ENCODE assay signal across 8 cellular contexts in the genomic region with DNA sequence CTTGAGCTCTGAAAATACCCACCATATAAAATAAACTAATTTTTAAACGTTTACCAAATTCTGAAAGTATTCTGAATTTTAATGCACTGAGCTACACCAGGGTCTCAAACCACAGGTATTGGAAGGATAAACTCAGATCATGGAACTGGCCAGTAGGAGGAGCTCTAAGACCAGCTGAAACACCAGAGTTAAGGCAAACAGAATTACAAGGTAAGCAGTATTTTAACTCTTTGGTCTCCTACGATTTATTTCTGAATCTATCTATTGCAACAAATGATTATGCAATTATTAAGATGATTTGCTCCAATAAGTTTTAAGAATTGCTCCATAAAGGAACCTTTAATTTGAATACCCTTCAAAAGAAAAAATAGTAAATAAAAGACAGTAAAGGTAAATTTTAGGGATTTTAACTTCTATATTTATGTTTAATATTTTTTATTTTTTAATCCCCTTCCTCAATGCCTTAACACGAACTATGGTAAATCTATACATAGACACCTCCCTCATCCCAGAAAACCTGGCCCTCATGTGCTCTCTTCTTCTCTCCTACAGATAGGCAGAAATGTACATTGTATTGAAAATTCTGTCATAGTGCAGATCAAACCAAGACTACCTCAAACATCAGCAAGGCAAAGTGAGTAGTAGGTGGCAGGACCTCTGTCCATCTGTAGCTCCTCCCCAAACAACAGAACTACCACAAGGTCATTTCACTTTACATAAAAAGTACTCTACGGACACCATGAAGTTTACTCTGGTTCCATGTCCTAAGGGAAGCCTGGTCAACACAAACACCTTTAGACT. TPM values are rescaled to one million over a fixed set of nuclear protein-coding genes. Genes with fewer than 3 reads are reported as not detected.
DNase-seq lines count a peak whose midpoint lies in the region; ATAC-seq and TF ChIP-seq lines count a peak whose summit lies in the region.

No MANE protein-coding gene starts in this region.

- H3K4me3 ChIP-seq in astrocyte of the spinal cord (ENCODE audit: low read depth, low read length) = no peak overlapping the region

- ATAC-seq in Right ventricle myocardium inferior (peak; percentile 85), HG02852 (IDR thresholded peaks at IDR 0.05; ENCODE audit: unreplicated experiment) (peak; percentile 91)

- TF ChIP-seq CTCF in astrocyte of the spinal cord (IDR thresholded peaks at IDR 0.05; ENCODE audit: low read depth, low read length) = peak; percentile 74

- in situ Hi-C loops in astrocyte of the spinal cord (cut with HindIII; ENCODE audit: low sequenced_read_pairs) = no loop called here

- no peak for DNase-seq in Right ventricle myocardium inferior (ENCODE audit: missing footprints)
- DNase-seq in cardiac septum (ENCODE audit: low spot score) = no peak
- DNase-seq in NCI-H146 treated with DMSO at 0.1 percent for 48 hours (lab: John Stamatoyannopoulos, UW; ENCODE audit: unreplicated experiment) = peak; percentile 72
- peak; percentile 9 for DNase-seq in T1000 (lab: John Stamatoyannopoulos, UW)
- DNase-seq in astrocyte of the spinal cord (ENCODE audit: low read depth, low spot score) = peak; percentile 82
- peak; percentile 45 for DNase-seq in iPS DF 19.7 (ENCODE audit: low read depth, low spot score)
- DNase-seq in stimulated activated CD4-positive, alpha-beta T cell treated with anti-CD3 and anti-CD28 coated beads, Interleukin-15, amount 100 ng/mL, for 1 hour (ENCODE audit: low read depth in 1 of 2, low spot score in 1 of 2) = peak; percentile 4 to 31

- intact Hi-C loops in Right ventricle myocardium inferior (cut with DNase I) = loop anchor here (2.0 kb wide), 3 partner anchors 177 to 647 kb away; a partner anchor contains a TSS
- intact Hi-C loops in cardiac septum (cut with DNase I) = loop anchor here (2.0 to 5.0 kb wide), 3 partner anchors 177 to 647 kb away; a partner anchor contains a TSS

RNA-seq across cellular contexts. Expression of a gene that starts 58.4 kb away (rescaled TPM):
- total RNA-seq in Right ventricle myocardium inferior (not detected), cardiac septum (not detected)

Comparison
In these comparisons a context has a peak if more than half of its experiments do, and no peak if none do; other contexts are left out.
1. DNase-seq: peak in NCI-H146 treated with DMSO at 0.1 percent for 48 hours (single experiment), T1000 (single experiment), astrocyte of the spinal cord (single experiment), iPS DF 19.7 (single experiment) and stimulated activated CD4-positive, alpha-beta T cell treated with anti-CD3 and anti-CD28 coated beads, Interleukin-15, amount 100 ng/mL, for 1 hour (2 of 2); none in Right ventricle myocardium inferior (single experiment) and cardiac septum (single experiment).